In the genomic region with DNA sequence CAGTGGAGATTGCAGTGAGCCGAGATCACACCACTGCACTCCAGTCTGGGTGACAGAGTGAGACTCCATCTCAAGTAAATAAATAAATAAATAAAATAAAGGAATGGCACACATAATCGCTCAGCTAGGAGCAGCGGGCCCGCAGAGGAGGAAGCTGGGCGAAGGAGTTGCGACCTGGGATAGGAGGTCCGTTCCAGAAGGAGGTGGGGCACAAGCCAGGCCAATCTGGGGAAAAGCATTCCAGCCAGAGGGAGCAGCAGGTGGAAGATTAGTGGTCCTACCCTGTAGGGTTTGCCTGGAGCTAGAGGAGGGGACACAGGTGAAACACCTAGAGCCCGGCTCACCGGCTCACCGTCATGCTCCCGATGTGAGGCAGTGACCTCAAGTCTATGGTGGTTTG, we compare ENCODE assay signal across 17 cellular contexts. TPM values are rescaled to one million over a fixed set of nuclear protein-coding genes. Genes with fewer than 3 reads are reported as not detected.
DNase-seq lines count a peak whose midpoint lies in the region; ATAC-seq and TF ChIP-seq lines count a peak whose summit lies in the region.
"Had no signal": no experiment of that assay in that cellular context is flagged by ENCODE, and none has a peak within 500 bp of the region (broad histone marks: within the 10 kb centered on the region; RNA-seq: fewer than 3 reads in every experiment).

No MANE protein-coding gene starts in this region.

- TF ChIP-seq CTCF in 22Rv1 (IDR thresholded peaks at IDR 0.05) (no peak), WERI-Rb-1 (IDR thresholded peaks at IDR 0.05; ENCODE audit: low read depth, low read length) (no peak)

- H3K9ac ChIP-seq in neuronal stem cell (ENCODE audit: low read depth, low read length, poor library complexity) (no peak overlapping the region), mesendoderm (ENCODE audit: low read length) (no peak overlapping the region)

- no peak overlapping the region for H3K23ac ChIP-seq in neuronal stem cell (ENCODE audit: low read depth, low read length, poor library complexity)
- no peak overlapping the region for H3K23ac ChIP-seq in mesendoderm (ENCODE audit: low read length)

- H3K4me3 ChIP-seq in H7 (ENCODE audit: insufficient read depth, low read depth, low read length) (no peak overlapping the region), WERI-Rb-1 (ENCODE audit: low read depth, low read length) (no peak overlapping the region), neuronal stem cell (ENCODE audit: low read length in 2 of 2) (no peak overlapping the region), mesendoderm (ENCODE audit: low read length) (no peak overlapping the region)
- H3K4me3 ChIP-seq: K562 had no signal

- H3K4me2 ChIP-seq in neuronal stem cell (ENCODE audit: insufficient read depth, low read length, poor library complexity, severe bottlenecking) = no peak overlapping the region
- no peak overlapping the region for H3K4me2 ChIP-seq in mesendoderm (ENCODE audit: low read length)

- H3K56ac ChIP-seq in mesendoderm (ENCODE audit: low read length) = no peak overlapping the region

- H2BK15ac ChIP-seq in neuronal stem cell (ENCODE audit: low read length) (peak overlapping the region; percentile 82), mesendoderm (replicated peaks; ENCODE audit: low read depth) (no peak overlapping the region)

- peak overlapping the region; percentile 1 for H2BK12ac ChIP-seq in neuronal stem cell (ENCODE audit: low read length)

- H3K27ac ChIP-seq in 22Rv1 (peak overlapping the region; percentile 49), WERI-Rb-1 (peak overlapping the region; percentile 79), neuronal stem cell (replicated peaks; ENCODE audit: low read length) (no peak overlapping the region), mesendoderm (ENCODE audit: low read depth, low read length) (no peak overlapping the region)

- H3K4me1 ChIP-seq in neuronal stem cell (ENCODE audit: control insufficient read depth in 2 of 2, insufficient read depth in 1 of 2, low read depth in 1 of 2, low read length in 2 of 2) (peaks cover 11 to 25% of the 10 kb centered on the region in 2 donors), mesendoderm (ENCODE audit: control insufficient read depth, low read depth, low read length) (no peaks in the 10 kb centered on the region)

- H2AK5ac ChIP-seq in neuronal stem cell (ENCODE audit: low read depth, low read length) (peak overlapping the region; percentile 93), mesendoderm (ENCODE audit: low read length) (no peak overlapping the region)

- WGBS in neuronal stem cell (ENCODE audit: extremely low coverage in 2 of 2, insufficient read length in 2 of 2, insufficient replicate concordance in 1 of 2), 2 donors = no CpG with 5 or more reads among the region's 11 CpGs
- WGBS in mesendoderm (ENCODE audit: extremely low coverage, insufficient coverage, low lambda C conversion rate) = no CpG with 5 or more reads among the region's 11 CpGs

- H3K79me1 ChIP-seq in neuronal stem cell (ENCODE audit: low read depth, low read length) = no peaks in the 10 kb centered on the region
- no peaks in the 10 kb centered on the region for H3K79me1 ChIP-seq in mesendoderm (ENCODE audit: low read length)

- H3K4ac ChIP-seq in neuronal stem cell (ENCODE audit: low read length) (no peak overlapping the region), mesendoderm (ENCODE audit: low read depth, low read length) (no peak overlapping the region)

- DNase-seq in H7 = peak; percentile 75
- DNase-seq in WERI-Rb-1 = peak; percentile 66
- no peak for DNase-seq in neuronal stem cell (ENCODE audit: low spot score)
- DNase-seq in mesendoderm = no peak
- DNase-seq: CD8-positive, alpha-beta memory T cell; DMS79 treated with DMSO at 0.1 percent for 48 hours; GF-D8; HFFc6; MV-4-11; NCI-H446; NK-92 treated with Interleukin-12 subunit alpha and Interleukin-12 subunit beta, amount 100 ng/mL, for 24 hours; RPMI8226; T-cell had no signal

- peak overlapping the region; percentile 50 for H3K18ac ChIP-seq in neuronal stem cell (ENCODE audit: low read length)
- H3K18ac ChIP-seq in mesendoderm (ENCODE audit: low read length) = no peak overlapping the region

- H4K8ac ChIP-seq in neuronal stem cell (ENCODE audit: low read depth, low read length) = no peak overlapping the region
- H4K8ac ChIP-seq in mesendoderm (ENCODE audit: low read depth, low read length) = no peak overlapping the region

- H3K9me3 ChIP-seq in WERI-Rb-1 (ENCODE audit: severe bottlenecking) (no peaks in the 10 kb centered on the region), neuronal stem cell (replicated peaks in 1 of 2; ENCODE audit: control insufficient read depth in 2 of 2, insufficient read depth in 1 of 2, low read depth in 1 of 2, low read length in 2 of 2) (no peaks in the 10 kb centered on the region)

- no peak overlapping the region for H3K14ac ChIP-seq in neuronal stem cell (ENCODE audit: low read length)

- H3K79me2 ChIP-seq in mesendoderm (ENCODE audit: control insufficient read depth, insufficient read depth, low read length) = no peaks in the 10 kb centered on the region

- no peak overlapping the region for H2BK120ac ChIP-seq in neuronal stem cell (ENCODE audit: low read depth, low read length)
- no peak overlapping the region for H2BK120ac ChIP-seq in mesendoderm (ENCODE audit: low read depth, low read length)

- ATAC-seq in GM19467 (IDR thresholded peaks at IDR 0.05; ENCODE audit: unreplicated experiment) (no peak), GM19023 (IDR thresholded peaks at IDR 0.05; ENCODE audit: unreplicated experiment) (no peak)
- ATAC-seq: T-cell had no signal

- no peak overlapping the region for H2AFZ ChIP-seq in neuronal stem cell (ENCODE audit: low read length)

- H4K91ac ChIP-seq in neuronal stem cell (ENCODE audit: low read depth, low read length, poor library complexity) = peak overlapping the region; percentile 65

- no peak overlapping the region for H4K5ac ChIP-seq in mesendoderm (ENCODE audit: low read length)

- H2BK5ac ChIP-seq in neuronal stem cell (ENCODE audit: low read length) (peak overlapping the region; percentile 70), mesendoderm (ENCODE audit: low read length) (no peak overlapping the region)

- H3K36me3 ChIP-seq in H7 (replicated peaks; ENCODE audit: control insufficient read depth, insufficient read depth, low read length) = no peaks in the 10 kb centered on the region
- H3K36me3 ChIP-seq in WERI-Rb-1 = no peaks in the 10 kb centered on the region
- no peaks in the 10 kb centered on the region for H3K36me3 ChIP-seq in neuronal stem cell (replicated peaks in 1 of 2; ENCODE audit: control insufficient read depth in 2 of 2, insufficient read depth in 2 of 2, low read length in 2 of 2)
- no peaks in the 10 kb centered on the region for H3K36me3 ChIP-seq in mesendoderm (ENCODE audit: control insufficient read depth, insufficient read depth, low read length)

- H3K27me3 ChIP-seq in H7 (ENCODE audit: control insufficient read depth, insufficient read depth, low read length) (0 out of 2 replicates have a peak, but pooled peaks cover 2% of the 10 kb centered on the region), WERI-Rb-1 (ENCODE audit: insufficient read depth, low read depth, severe bottlenecking) (no peaks in the 10 kb centered on the region), neuronal stem cell (ENCODE audit: control insufficient read depth in 3 of 3, insufficient read depth in 3 of 3, low read depth in 1 of 3, low read length in 3 of 3) (peaks cover 0 to 15% (median 2%) of the 10 kb centered on the region in 3 experiments), mesendoderm (ENCODE audit: insufficient read depth, low read length, poor library complexity) (no peaks in the 10 kb centered on the region)

RNA-seq across cellular contexts. Expression of gene CASZ1, which starts 40.3 kb away (rescaled TPM):
- 4.8 and 5.0 TPM in 2 replicates for total RNA-seq in H7 (2014; rRNA removed; shearing (Covaris generic))
- polyA plus RNA-seq in neuronal stem cell (2013, experiment 1 of 2) = 12.5 TPM
- 13.3 TPM for polyA plus RNA-seq in neuronal stem cell (2013, experiment 2 of 2)
- 4.4 TPM for polyA plus RNA-seq in mesendoderm (2013, experiment 1 of 2)
- 5.1 TPM for polyA plus RNA-seq in mesendoderm (2013, experiment 2 of 2)

Comparison
In these comparisons a context has a peak if more than half of its experiments do, and no peak if none do; other contexts are left out.
1. H3K27ac ChIP-seq: peak in 22Rv1 (single experiment) and WERI-Rb-1 (single experiment); none in neuronal stem cell (single experiment) and mesendoderm (single experiment).
2. DNase-seq: peak in H7 (single experiment) and WERI-Rb-1 (single experiment); none in neuronal stem cell (single experiment) and mesendoderm (single experiment).